In the genomic region with DNA sequence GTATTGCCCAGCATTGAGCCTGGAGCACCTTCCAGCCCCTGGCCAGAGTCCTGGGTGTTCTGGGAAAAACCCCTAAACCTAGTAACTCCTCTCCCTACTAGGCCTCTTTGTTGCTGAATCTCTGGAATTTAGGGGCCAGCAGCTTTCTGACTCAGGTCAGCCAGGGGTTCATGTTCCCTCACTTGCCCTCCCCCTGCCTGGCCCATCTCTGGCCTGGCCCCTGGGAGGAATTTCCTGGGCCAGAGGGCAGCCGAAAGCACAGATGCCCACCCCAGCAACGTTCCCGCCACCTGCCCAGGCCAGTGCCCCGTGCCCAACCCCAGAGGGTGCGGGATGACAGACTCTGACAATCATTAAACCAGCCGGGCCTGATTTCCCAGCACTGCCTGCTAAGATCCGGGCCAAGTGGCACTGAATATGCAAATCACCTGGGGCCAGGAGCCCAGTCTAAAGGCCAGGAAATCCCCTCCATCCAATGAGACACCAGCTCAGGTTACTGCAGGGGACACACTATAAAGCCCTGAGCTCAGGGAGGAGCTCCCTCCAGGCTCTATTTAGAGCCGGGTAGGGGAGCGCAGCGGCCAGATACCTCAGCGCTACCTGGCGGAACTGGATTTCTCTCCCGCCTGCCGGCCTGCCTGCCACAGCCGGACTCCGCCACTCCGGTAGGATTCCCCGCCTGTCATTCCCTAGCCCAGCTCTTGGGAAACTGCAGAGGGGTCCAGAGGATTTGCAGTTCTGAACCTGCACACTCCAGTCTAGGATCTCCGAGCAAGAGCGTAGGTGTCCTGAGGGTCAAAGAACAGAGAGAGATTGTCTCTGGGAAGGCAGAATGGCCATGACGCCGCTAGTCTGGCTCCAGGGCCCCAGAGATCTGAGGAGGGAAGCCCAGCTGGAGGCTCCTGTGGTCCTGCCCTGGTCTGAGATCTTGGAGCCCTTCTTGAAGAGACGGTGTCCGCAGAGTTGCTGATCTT, we compare ENCODE assay signal across 8 cellular contexts. TPM values are rescaled to one million over a fixed set of nuclear protein-coding genes. Genes with fewer than 3 reads are reported as not detected.
DNase-seq lines count a peak whose midpoint lies in the region; ATAC-seq and TF ChIP-seq lines count a peak whose summit lies in the region.

ELF3 (plus strand) TSS at position 546 of the 974 bp plus-strand sequence. CDS start 550 bp downstream, outside the sequence.

- peak; percentile 92 for TF ChIP-seq POLR2A in GM19099 (IDR thresholded peaks at IDR 0.05; ENCODE audit: extremely low read depth, insufficient read length, low read depth)
- TF ChIP-seq POLR2A in vagina (IDR thresholded peaks at IDR 0.05): no peak
- no peak for TF ChIP-seq POLR2A in gastrocnemius medialis (IDR thresholded peaks at IDR 0.05)

- H3K4me1 ChIP-seq in NT2/D1 (ENCODE audit: insufficient read depth, insufficient read length) (peaks cover 31% of the 10 kb centered on the region), iPS-18a (ENCODE audit: control insufficient read depth, low read depth, low read length) (peaks cover 36% of the 10 kb centered on the region), vagina (peaks cover 28% of the 10 kb centered on the region), gastrocnemius medialis (no peaks in the 10 kb centered on the region)

- TF ChIP-seq CTCF in vagina (IDR thresholded peaks at IDR 0.05) (no peak), gastrocnemius medialis (IDR thresholded peaks at IDR 0.05 in 4 of 5, conservative IDR thresholded peaks at IDR 0.05 in 1 of 5) (no peak)

- in situ Hi-C loops in gastrocnemius medialis (cut with MboI; ENCODE audit: low sequenced_read_pairs in 4 of 4): loop anchor here in 3 of 4 donors (5.0 to 10.0 kb wide), 2 partner anchors 104 to 107 kb away; no protein-coding TSS in a partner anchor

- no peaks in the 10 kb centered on the region for H3K27me3 ChIP-seq in NT2/D1 (ENCODE audit: insufficient read depth, insufficient read length)
- H3K27me3 ChIP-seq in iPS-18a (ENCODE audit: control insufficient read depth, insufficient read depth, low read length): no peaks in the 10 kb centered on the region
- no peaks in the 10 kb centered on the region for H3K27me3 ChIP-seq in vagina
- H3K27me3 ChIP-seq in gastrocnemius medialis: no peaks in the 10 kb centered on the region

- DNase-seq in A172 (ENCODE audit: low spot score) (peak; percentile 76), NT2/D1 (ENCODE audit: low read depth, low spot score) (peak; percentile 97), vagina (ENCODE audit: extremely low spot score in 2 of 2) (no peak), gastrocnemius medialis (no peak)

- H3K4me3 ChIP-seq in NT2/D1 (ENCODE audit: insufficient read length, low read depth) (peak within 1 kb of the TSS; percentile 61), iPS-18a (ENCODE audit: low read length) (peak within 1 kb of the TSS; percentile 61), vagina (peak within 1 kb of the TSS in 1 of 2 donors; percentile 27), gastrocnemius medialis (no peak within 1 kb of the TSS)

- H3K27ac ChIP-seq in iPS-18a (ENCODE audit: low read length) (peak within 1 kb of the TSS; percentile 52), vagina (peak within 1 kb of the TSS; percentile 54), gastrocnemius medialis (no peak within 1 kb of the TSS)

- intact Hi-C loops in vagina (cut with DNase I): loop anchor here (5.0 kb wide), 1 partner anchor 122 kb away; no protein-coding TSS in a partner anchor
- intact Hi-C loops in gastrocnemius medialis (cut with DNase I; ENCODE audit: low total_unique reads): no loop called here

- H3K36me3 ChIP-seq in NT2/D1 (ENCODE audit: insufficient read depth, insufficient read length, low read length) (peaks cover 47% of the 10 kb centered on the region), iPS-18a (ENCODE audit: control insufficient read depth, low read depth, low read length) (peaks cover 11% of the 10 kb centered on the region), vagina (peaks cover 0 to 3% of the 10 kb centered on the region in 2 donors), gastrocnemius medialis (peaks cover 0 to 7% of the 10 kb centered on the region in 2 donors)

- H3K9me3 ChIP-seq in NT2/D1 (ENCODE audit: insufficient read depth, low read length): no peaks in the 10 kb centered on the region
- no peaks in the 10 kb centered on the region for H3K9me3 ChIP-seq in iPS-18a (ENCODE audit: control insufficient read depth, low read depth, low read length)
- no peaks in the 10 kb centered on the region for H3K9me3 ChIP-seq in vagina
- no peaks in the 10 kb centered on the region for H3K9me3 ChIP-seq in gastrocnemius medialis

- peak; percentile 84 for ATAC-seq in HG03354 (IDR thresholded peaks at IDR 0.05; ENCODE audit: poor library complexity, severe bottlenecking, unreplicated experiment)
- no peak for ATAC-seq in gastrocnemius medialis
- ATAC-seq in HG02840 (IDR thresholded peaks at IDR 0.05; ENCODE audit: low FRiP score, unreplicated experiment): no peak

- peak within 1 kb of the TSS; percentile 89 for H3K9ac ChIP-seq in NT2/D1 (ENCODE audit: insufficient read length, low read depth)
- H3K9ac ChIP-seq in iPS-18a (ENCODE audit: low read length): peak within 1 kb of the TSS; percentile 63

RNA-seq across cellular contexts. Expression of gene ELF3, which starts in this region (rescaled TPM):
- total RNA-seq in A172 (2014; rRNA removed; shearing (Covaris generic)): 8.9 and 39.4 TPM in 2 replicates
- total RNA-seq in vagina (287 TPM), gastrocnemius medialis (1 to 10 TPM in 1 of 4 donors, under 1 TPM in 2, not detected in 1; 0.10 to 3.8 (median 0.73) TPM)

Comparison
In these comparisons a context has a peak if more than half of its experiments do, and no peak if none do; other contexts are left out.
1. DNase-seq: peak in A172 (single experiment) and NT2/D1 (single experiment); none in vagina (0 of 2) and gastrocnemius medialis (0 of 2).
2. H3K4me3 ChIP-seq: peak in NT2/D1 (single experiment) and iPS-18a (single experiment); none in gastrocnemius medialis (0 of 4).
3. H3K27ac ChIP-seq: peak in iPS-18a (single experiment) and vagina (single experiment); none in gastrocnemius medialis (0 of 4).